ENCODE assay signal across 11 cellular contexts in genomic region chr7:90180011-90180585, GRCh38.
A peak's percentile ranks its signal among the peaks of the same experiment; 100 is the strongest.
DNase-seq lines count a peak whose midpoint lies in the region; ATAC-seq, FAIRE-seq and TF ChIP-seq lines count a peak whose summit lies in the region.
"Had no signal": no experiment of that assay in that cellular context is flagged by ENCODE, and none has a peak within 500 bp of the region (broad histone marks: within the 10 kb centered on the region; RNA-seq: fewer than 3 reads in every experiment).

No MANE protein-coding gene starts in this region.

- peak overlapping the region; percentile 86 for H3K27ac Mint-ChIP-seq in activated naive CD8-positive, alpha-beta T cell

- H3K27me3 Mint-ChIP-seq in activated naive CD8-positive, alpha-beta T cell, result peaks cover 4% of the 10 kb centered on the region

- H3K36me3 Mint-ChIP-seq in activated naive CD8-positive, alpha-beta T cell, result no peaks in the 10 kb centered on the region

- peak; percentile 61 for DNase-seq in AG10803 (ENCODE audit: low read depth)
- DNase-seq in inferior parietal cortex (ENCODE audit: extremely low spot score), result peak; percentile 54
- no peak for DNase-seq in D721Med (ENCODE audit: insufficient read length, low spot score)
- no peak for DNase-seq in NCI-H526 treated with DMSO at 0.1 percent for 48 hours (lab: John Stamatoyannopoulos, UW)
- no peak for DNase-seq in effector CD4-positive, alpha-beta T cell
- DNase-seq: NCI-H1436; stimulated activated CD4-positive, alpha-beta T cell treated with anti-CD3 and anti-CD28 coated beads, Interleukin-2, amount 100 ng/mL, for 24 hours had no signal

- no peaks in the 10 kb centered on the region for H3K9me3 Mint-ChIP-seq in activated naive CD8-positive, alpha-beta T cell (ENCODE audit: low read depth)

- peak overlapping the region; percentile 1 for H3K4me3 Mint-ChIP-seq in activated naive CD8-positive, alpha-beta T cell

- TF ChIP-seq CTCF in AG10803 (conservative IDR thresholded peaks at IDR 0.05; ENCODE audit: low read length) (no peak), D721Med (IDR thresholded peaks at IDR 0.05; ENCODE audit: insufficient read depth, missing control alignments) (no peak)

- peak; percentile 35 for ATAC-seq in HG02678 (IDR thresholded peaks at IDR 0.05; ENCODE audit: unreplicated experiment)
- ATAC-seq in HG02571 (IDR thresholded peaks at IDR 0.05; ENCODE audit: unreplicated experiment), result no peak
- ATAC-seq: Panc1 had no signal

- H3K4me3 ChIP-seq in AG10803 (ENCODE audit: low read length), result no peak overlapping the region

- peaks cover 21% of the 10 kb centered on the region for H3K4me1 Mint-ChIP-seq in activated naive CD8-positive, alpha-beta T cell (ENCODE audit: low read depth)

- FAIRE-seq in D721Med (lab: Jason Lieb, UNC), result no peak

Comparison
In these comparisons a context has a peak if more than half of its experiments do, and no peak if none do; other contexts are left out.
1. DNase-seq: peak in AG10803 (single experiment) and inferior parietal cortex (single experiment); none in D721Med (single experiment), NCI-H526 treated with DMSO at 0.1 percent for 48 hours (single experiment) and effector CD4-positive, alpha-beta T cell (single experiment).